In genomic region chr10:132536964-132537712, GRCh38 we compare ENCODE assay signal across 1 cellular context.
TF ChIP-seq lines count a peak whose summit lies in the region.

No MANE protein-coding gene starts in this region.

TF ChIP-seq in IMR-90, 13 proteins besides CTCF, POLR2A, EP300 and RAD21:
- TF ChIP-seq MAFK (IDR thresholded peaks at IDR 0.05; ENCODE audit: low read depth, low read length), result no peak
- peak; percentile 80 for TF ChIP-seq BHLHE40 (IDR thresholded peaks at IDR 0.05; ENCODE audit: low read depth, low read length)
- TF ChIP-seq RCOR1 (IDR thresholded peaks at IDR 0.05; ENCODE audit: insufficient replicate concordance, low read length), result no peak
- peak; percentile 88 for TF ChIP-seq MAZ (IDR thresholded peaks at IDR 0.05; ENCODE audit: borderline replicate concordance, low read depth, low read length)
- TF ChIP-seq USF2 (IDR thresholded peaks at IDR 0.05; ENCODE audit: low read depth, low read length), result no peak; the same call in 1 of the 2 replicates
- TF ChIP-seq SMC3 (IDR thresholded peaks at IDR 0.05; ENCODE audit: low read depth, low read length), result peak; percentile 42
- no peak for TF ChIP-seq RFX5 (IDR thresholded peaks at IDR 0.05; ENCODE audit: low read depth, low read length)
- no peak for TF ChIP-seq FOS (IDR thresholded peaks at IDR 0.05; ENCODE audit: low read depth, low read length)
- peak; percentile 38; the same call in 1 of the 2 replicates for TF ChIP-seq MXI1 (IDR thresholded peaks at IDR 0.05; ENCODE audit: borderline replicate concordance, low read depth, low read length)
- TF ChIP-seq CEBPB (IDR thresholded peaks at IDR 0.05; ENCODE audit: low read depth, low read length), result no peak
- no peak for TF ChIP-seq CHD1 (IDR thresholded peaks at IDR 0.05; ENCODE audit: low read depth, low read length)
